Comparison of ENCODE assay signal across 8 cellular contexts in the genomic region with DNA sequence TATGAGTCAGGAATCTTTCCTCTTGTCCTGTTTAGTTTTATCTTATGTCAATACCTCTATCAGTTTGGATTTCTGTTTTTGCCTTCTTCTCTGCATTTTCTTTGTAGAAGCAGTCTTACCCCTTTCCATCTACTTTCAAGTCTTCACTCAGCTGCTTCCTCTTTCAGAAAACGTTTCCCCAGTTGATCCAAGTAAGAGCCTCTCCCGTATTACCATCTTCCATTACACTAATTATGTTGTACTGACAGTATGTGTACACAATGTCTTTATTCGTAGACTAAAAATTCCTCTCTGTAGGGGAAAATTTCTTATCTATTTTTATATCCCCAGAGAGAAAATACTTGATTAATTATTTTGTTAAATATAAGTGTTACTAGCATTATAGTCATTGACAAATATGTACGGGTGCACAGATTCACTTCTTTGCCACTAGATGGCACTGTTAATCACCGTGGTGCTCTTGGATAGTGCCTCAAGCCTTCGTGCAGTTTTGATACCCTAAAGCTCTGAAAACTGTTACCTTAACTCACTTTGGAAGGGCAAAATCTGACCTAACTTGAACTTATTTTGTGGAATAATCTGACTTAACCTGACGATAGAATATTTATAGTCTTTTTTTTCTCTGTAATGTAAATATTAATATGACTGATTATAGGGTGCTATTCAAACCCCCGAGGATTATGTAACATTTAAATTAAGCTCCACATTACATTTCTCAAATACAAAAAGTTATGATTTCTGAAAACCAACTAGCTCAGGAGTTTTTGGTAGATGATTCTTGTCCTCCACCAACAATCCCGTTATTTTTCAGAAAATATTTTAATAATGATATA.
A peak's percentile ranks its signal among the peaks of the same experiment; 100 is the strongest.
DNase-seq lines count a peak whose midpoint lies in the region; ATAC-seq, FAIRE-seq and TF ChIP-seq lines count a peak whose summit lies in the region.

No MANE protein-coding gene starts in this region.

- TF ChIP-seq RAD21 in IMR-90 (IDR thresholded peaks at IDR 0.05; ENCODE audit: low read length): peak; percentile 68

- no peak overlapping the region for H4K91ac ChIP-seq in IMR-90 (ENCODE audit: insufficient read depth, low read depth, low read length)

- POLR2A ChIA-PET in AG04449 (lab: Yijun Ruan, JAX) (no interaction called here), IMR-90 (lab: Charles Lee; ENCODE audit: unreplicated experiment) (no interaction called here)

- H2BK5ac ChIP-seq in IMR-90 (ENCODE audit: low read depth, low read length, poor library complexity, severe bottlenecking): no peak overlapping the region

- no peak overlapping the region for H3K9ac ChIP-seq in IMR-90 (ENCODE audit: low read depth, low read length)

- no peak overlapping the region for H2BK15ac ChIP-seq in IMR-90 (ENCODE audit: low read depth, low read length)

- H3K4me2 ChIP-seq in IMR-90 (ENCODE audit: low read depth, low read length): no peak overlapping the region

- WGBS in IMR-90 (ENCODE audit: extremely low coverage in 2 of 2, insufficient read length in 1 of 2), 2 experiments: no CpG with 5 or more reads among the region's 9 CpGs

- H2BK120ac ChIP-seq in IMR-90 (ENCODE audit: low read depth, low read length): no peak overlapping the region

- H2AK9ac ChIP-seq in IMR-90 (replicated peaks; ENCODE audit: low read depth, low read length, poor library complexity): no peak overlapping the region

- no peak overlapping the region for H3K18ac ChIP-seq in IMR-90 (ENCODE audit: low read depth, low read length)

- H3K9me1 ChIP-seq in IMR-90 (ENCODE audit: insufficient read depth, low read length): no peaks in the 10 kb centered on the region

- dilution Hi-C loops in IMR-90 (cut with HindIII; ENCODE audit: low sequenced_read_pairs, unreplicated experiment): no loop called here

- FAIRE-seq in G401.6 (lab: Jason Lieb, UNC): peak; percentile 93

- no peak overlapping the region for H3K4ac ChIP-seq in IMR-90 (ENCODE audit: low read depth, low read length)

- H3K4me1 ChIP-seq in IMR-90 (ENCODE audit: control insufficient read depth, insufficient read depth, low read length): no peaks in the 10 kb centered on the region

- H4K5ac ChIP-seq in IMR-90 (ENCODE audit: low read depth, low read length): no peak overlapping the region

- intact Hi-C loops in IMR-90 (cut with micrococcal nuclease): loop anchor here (1.0 to 2.0 kb wide), 3 partner anchors 653 to 830 kb away; no protein-coding TSS in a partner anchor

- no peak overlapping the region for H3K14ac ChIP-seq in IMR-90 (replicated peaks; ENCODE audit: low read depth, low read length)

- no peaks in the 10 kb centered on the region for H3K79me1 ChIP-seq in IMR-90 (ENCODE audit: low read depth in 1 of 2, low read length in 2 of 2)

- H3K36me3 ChIP-seq in IMR-90 (ENCODE audit: control insufficient read depth, insufficient read depth, low read length): no peaks in the 10 kb centered on the region

- H3K9me3 ChIP-seq in IMR-90 (ENCODE audit: control insufficient read depth, insufficient read depth, low read length): no peaks in the 10 kb centered on the region

- no peak overlapping the region for H4K8ac ChIP-seq in IMR-90 (ENCODE audit: low read depth in 2 of 2, low read length in 2 of 2)

- H3K4me3 ChIP-seq in AG04449 (ENCODE audit: low read depth, low read length) (no peak overlapping the region), IMR-90 (ENCODE audit: insufficient read depth, low read depth, low read length) (no peak overlapping the region)

- H3K56ac ChIP-seq in IMR-90 (ENCODE audit: extremely low read depth, insufficient read depth, low read length): no peak overlapping the region

- DNase-seq in AG04449 (ENCODE audit: low read depth, low spot score) (no peak), IMR-90 (peak; percentile 47), SHP77 treated with DMSO at 0.1 percent for 48 hours (lab: John Stamatoyannopoulos, UW) (peak; percentile 30), epidermal melanocyte (ENCODE audit: insufficient read length, low spot score) (peak; percentile 41), mucosa of gallbladder (ENCODE audit: low spot score) (peak; percentile 27)
- no peak for DNase-seq in NK-92 treated with Interleukin-12 subunit alpha and Interleukin-12 subunit beta, amount 100 ng/mL, for 24 hours (lab: John Stamatoyannopoulos, UW)

- H2BK20ac ChIP-seq in IMR-90 (ENCODE audit: low read depth, low read length): no peak overlapping the region

- in situ Hi-C loops in IMR-90 (cut with MboI; ENCODE audit: low sequenced_read_pairs): no loop called here

- TF ChIP-seq POLR2A in IMR-90 (IDR thresholded peaks at IDR 0.05; ENCODE audit: low read depth, low read length): no peak

- H4K20me1 ChIP-seq in IMR-90 (ENCODE audit: insufficient read depth, low read length): no peaks in the 10 kb centered on the region

- ATAC-seq in GM21786 (IDR thresholded peaks at IDR 0.05; ENCODE audit: unreplicated experiment) (peak; percentile 98), IMR-90 (ENCODE audit: low read depth) (peak; percentile 90)

- H3K23ac ChIP-seq in IMR-90 (ENCODE audit: low read depth, low read length): no peak overlapping the region

- BruUV-seq in IMR-90 (replicated peaks; lab: Mats Ljungman, UMichigan): no TSS peak

- CTCF ChIA-PET in AG04449 (lab: Yijun Ruan, JAX): interaction anchor here (0.5 to 7.6 kb wide), 61 partner anchors 8 to 829 kb away, joined by 3 to 257 read pairs (median 4); no protein-coding TSS in a partner anchor
- CTCF ChIA-PET in IMR-90 (lab: Yijun Ruan, JAX): interaction anchor here (0.6 to 1.4 kb wide), 15 partner anchors 10 to 828 kb away, joined by 3 to 7 read pairs (median 4); no protein-coding TSS in a partner anchor

- no peak overlapping the region for H3K27ac ChIP-seq in IMR-90 (ENCODE audit: insufficient read depth, low read length)

- no peak overlapping the region for H2AFZ ChIP-seq in IMR-90 (replicated peaks; ENCODE audit: low read length, poor library complexity)

- TF ChIP-seq CTCF in AG04449 (IDR thresholded peaks at IDR 0.05; ENCODE audit: insufficient read depth, low read length, missing control alignments) (peak; percentile 71), IMR-90 (conservative IDR thresholded peaks at IDR 0.05; ENCODE audit: low read depth, low read length) (peak; percentile 77)

- H2AK5ac ChIP-seq in IMR-90 (ENCODE audit: low read depth, low read length): no peak overlapping the region

- H3K27me3 ChIP-seq in IMR-90 (ENCODE audit: control insufficient read depth, insufficient read depth, low read length): no peaks in the 10 kb centered on the region

TF ChIP-seq in IMR-90, 13 proteins besides CTCF, POLR2A, EP300 and RAD21:
- TF ChIP-seq MAZ (IDR thresholded peaks at IDR 0.05; ENCODE audit: borderline replicate concordance, low read depth, low read length): no peak
- no peak for TF ChIP-seq ELK1 (IDR thresholded peaks at IDR 0.05; ENCODE audit: borderline replicate concordance, low read depth, low read length)
- TF ChIP-seq SMC3 (IDR thresholded peaks at IDR 0.05; ENCODE audit: low read depth, low read length): peak; percentile 62

Comparison
In these comparisons a context has a peak if more than half of its experiments do, and no peak if none do; other contexts are left out.
1. DNase-seq: peak in IMR-90 (single experiment), SHP77 treated with DMSO at 0.1 percent for 48 hours (single experiment), epidermal melanocyte (single experiment) and mucosa of gallbladder (single experiment); none in AG04449 (single experiment) and NK-92 treated with Interleukin-12 subunit alpha and Interleukin-12 subunit beta, amount 100 ng/mL, for 24 hours (single experiment).